In genomic region chr10:67767245-67767644, GRCh38 we compare ENCODE assay signal across 20 cellular contexts.
"Had no signal": no experiment of that assay in that cellular context is flagged by ENCODE, and none has a peak within 500 bp of the region (broad histone marks: within the 10 kb centered on the region; RNA-seq: fewer than 3 reads in every experiment).

No MANE protein-coding gene starts in this region.

- H3K4me3 Mint-ChIP-seq: activated naive CD4-positive, alpha-beta T cell treated with anti-CD3 and anti-CD28 coated beads, Interleukin-2, amount 50 U/mL, for 24 hours; dendritic cell treated with granulocyte-macrophage colony-stimulating factor and Interleukin-4, amounts not matched to agents 40 ng/mL and 50 ng/mL, for 4 days; stimulated activated naive CD8-positive, alpha-beta T cell treated with anti-CD3 and anti-CD28 coated beads, Interleukin-15, amount 100 ng/mL, for 72 hours had no signal

- H3K27ac ChIP-seq: body of pancreas, heart right ventricle, parathyroid adenoma, skin epidermis, tibial artery, WERI-Rb-1 had no signal

- H3K9ac ChIP-seq: parathyroid adenoma had no signal

- H3K9me3 Mint-ChIP-seq: activated naive CD4-positive, alpha-beta T cell treated with anti-CD3 and anti-CD28 coated beads, Interleukin-2, amount 50 U/mL, for 24 hours; dendritic cell treated with granulocyte-macrophage colony-stimulating factor and Interleukin-4, amounts not matched to agents 40 ng/mL and 50 ng/mL, for 4 days; natural killer cell; stimulated activated naive CD8-positive, alpha-beta T cell treated with anti-CD3 and anti-CD28 coated beads, Interleukin-15, amount 100 ng/mL, for 72 hours had no signal

- ATAC-seq: body of pancreas; heart right ventricle; left cardiac atrium; natural killer cell; right cardiac atrium; stimulated activated naive CD8-positive, alpha-beta T cell treated with anti-CD3 and anti-CD28 coated beads, Interleukin-15, amount 100 ng/mL, for 72 hours had no signal

- H3K79me2 ChIP-seq: parathyroid adenoma had no signal

- H3K27me3 ChIP-seq: body of pancreas, heart right ventricle, tibial artery had no signal

- DNase-seq: activated gamma-delta T cell treated with Interleukin-2 at 50 U/mL for 16 hours; activated T-cell treated with anti-CD3 and anti-CD28 coated beads, Interleukin-2, amount 50 U/mL, for 1 hour; anterior cingulate cortex; body of pancreas; caudate nucleus; effector CD4-positive, alpha-beta T cell; heart right ventricle; islet precursor cell; left cardiac atrium; midbrain; natural killer cell; right cardiac atrium; stimulated activated CD4-positive, alpha-beta T cell treated with anti-CD3 and anti-CD28 coated beads, Interleukin-1b, Interleukin-23, amount 100 ng/mL, for 48 hours; stimulated activated naive CD8-positive, alpha-beta T cell treated with anti-CD3 and anti-CD28 coated beads, Interleukin-15, amount 100 ng/mL, for 72 hours; tibial artery; WERI-Rb-1 had no signal

- H3K9me3 ChIP-seq: body of pancreas, heart right ventricle, tibial artery had no signal

- H3K36me3 Mint-ChIP-seq: natural killer cell had no signal

- H3K4me3 ChIP-seq: body of pancreas, heart right ventricle, skin epidermis, tibial artery had no signal

- H2AFZ ChIP-seq: parathyroid adenoma had no signal

- H3K27me3 Mint-ChIP-seq: activated naive CD4-positive, alpha-beta T cell treated with anti-CD3 and anti-CD28 coated beads, Interleukin-2, amount 50 U/mL, for 24 hours; dendritic cell treated with granulocyte-macrophage colony-stimulating factor and Interleukin-4, amounts not matched to agents 40 ng/mL and 50 ng/mL, for 4 days; stimulated activated naive CD8-positive, alpha-beta T cell treated with anti-CD3 and anti-CD28 coated beads, Interleukin-15, amount 100 ng/mL, for 72 hours had no signal

- H3K36me3 ChIP-seq: heart right ventricle, tibial artery, WERI-Rb-1 had no signal

- H3K27ac Mint-ChIP-seq: activated naive CD4-positive, alpha-beta T cell treated with anti-CD3 and anti-CD28 coated beads, Interleukin-2, amount 50 U/mL, for 24 hours; dendritic cell treated with granulocyte-macrophage colony-stimulating factor and Interleukin-4, amounts not matched to agents 40 ng/mL and 50 ng/mL, for 4 days; natural killer cell had no signal

- H3K4me1 ChIP-seq: parathyroid adenoma, tibial artery had no signal
